1 cellular context compared by ENCODE assay signal in genomic region chr4:75514131-75514948, GRCh38.
TF ChIP-seq lines count a peak whose summit lies in the region.

TSS of gene RCHY1 (minus strand) at chr4:75514403. CDS start at chr4:75514286, 117 bp downstream.
TSS of gene THAP6 (plus strand) at chr4:75514473. CDS start at chr4:75515453, 980 bp downstream.

TF ChIP-seq in HepG2, 621 proteins besides CTCF, POLR2A, EP300 and RAD21 (continued from another document and continues in another):
- no peak for TF ChIP-seq DDIT3 (CRISPR knock-in tag; IDR thresholded peaks at IDR 0.05)
- TF ChIP-seq, protein P1, sequence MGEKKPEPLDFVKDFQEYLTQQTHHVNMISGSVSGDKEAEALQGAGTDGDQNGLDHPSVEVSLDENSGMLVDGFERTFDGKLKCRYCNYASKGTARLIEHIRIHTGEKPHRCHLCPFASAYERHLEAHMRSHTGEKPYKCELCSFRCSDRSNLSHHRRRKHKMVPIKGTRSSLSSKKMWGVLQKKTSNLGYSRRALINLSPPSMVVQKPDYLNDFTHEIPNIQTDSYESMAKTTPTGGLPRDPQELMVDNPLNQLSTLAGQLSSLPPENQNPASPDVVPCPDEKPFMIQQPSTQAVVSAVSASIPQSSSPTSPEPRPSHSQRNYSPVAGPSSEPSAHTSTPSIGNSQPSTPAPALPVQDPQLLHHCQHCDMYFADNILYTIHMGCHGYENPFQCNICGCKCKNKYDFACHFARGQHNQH (CRISPR knock-in tag; IDR thresholded peaks at IDR 0.05), result peak; percentile 80
- no peak for TF ChIP-seq ZNF382 (CRISPR knock-in tag; IDR thresholded peaks at IDR 0.05; ENCODE audit: borderline replicate concordance)
- peak; percentile 76 for TF ChIP-seq ZFY (CRISPR knock-in tag; IDR thresholded peaks at IDR 0.05)
- TF ChIP-seq ZNF383 (CRISPR knock-in tag; IDR thresholded peaks at IDR 0.05; ENCODE audit: borderline replicate concordance), result no peak
- 0 out of 2 replicates have a peak, but pooled peaks have one; percentile 80 for TF ChIP-seq MTF2 (CRISPR knock-in tag; IDR thresholded peaks at IDR 0.05; ENCODE audit: borderline replicate concordance)
- TF ChIP-seq SAP130 (CRISPR knock-in tag; IDR thresholded peaks at IDR 0.05; ENCODE audit: low read depth), result peak; percentile 97
- no peak for TF ChIP-seq ZNF253 (CRISPR knock-in tag; IDR thresholded peaks at IDR 0.05; ENCODE audit: borderline replicate concordance)
- no peak for TF ChIP-seq ZSCAN20 (CRISPR knock-in tag; IDR thresholded peaks at IDR 0.05; ENCODE audit: borderline replicate concordance)
- TF ChIP-seq RFX3 (CRISPR knock-in tag; IDR thresholded peaks at IDR 0.05), result 0 out of 2 replicates have a peak, but pooled peaks have one; percentile 0
- no peak for TF ChIP-seq FOXA1 (IDR thresholded peaks at IDR 0.05)
- TF ChIP-seq FOXA1 (CRISPR knock-in tag; IDR thresholded peaks at IDR 0.05), result peak; percentile 31
- no peak for TF ChIP-seq ZSCAN12 (CRISPR knock-in tag; IDR thresholded peaks at IDR 0.05)
- TF ChIP-seq DPF2 (CRISPR knock-in tag; IDR thresholded peaks at IDR 0.05; ENCODE audit: borderline replicate concordance, low read depth), result no peak
- no peak for TF ChIP-seq PRDM4 (CRISPR knock-in tag; IDR thresholded peaks at IDR 0.05; ENCODE audit: borderline replicate concordance)
- TF ChIP-seq HOXA7 (CRISPR knock-in tag; IDR thresholded peaks at IDR 0.05), result no peak
- TF ChIP-seq ZNF800 (CRISPR knock-in tag; IDR thresholded peaks at IDR 0.05), result 0 out of 2 replicates have a peak, but pooled peaks have one; percentile 42
- TF ChIP-seq KAT8 (CRISPR knock-in tag; IDR thresholded peaks at IDR 0.05), result peak; percentile 96
- peak; percentile 63 for TF ChIP-seq MED8 (CRISPR knock-in tag; IDR thresholded peaks at IDR 0.05; ENCODE audit: insufficient replicate concordance)
- TF ChIP-seq, protein P2, sequence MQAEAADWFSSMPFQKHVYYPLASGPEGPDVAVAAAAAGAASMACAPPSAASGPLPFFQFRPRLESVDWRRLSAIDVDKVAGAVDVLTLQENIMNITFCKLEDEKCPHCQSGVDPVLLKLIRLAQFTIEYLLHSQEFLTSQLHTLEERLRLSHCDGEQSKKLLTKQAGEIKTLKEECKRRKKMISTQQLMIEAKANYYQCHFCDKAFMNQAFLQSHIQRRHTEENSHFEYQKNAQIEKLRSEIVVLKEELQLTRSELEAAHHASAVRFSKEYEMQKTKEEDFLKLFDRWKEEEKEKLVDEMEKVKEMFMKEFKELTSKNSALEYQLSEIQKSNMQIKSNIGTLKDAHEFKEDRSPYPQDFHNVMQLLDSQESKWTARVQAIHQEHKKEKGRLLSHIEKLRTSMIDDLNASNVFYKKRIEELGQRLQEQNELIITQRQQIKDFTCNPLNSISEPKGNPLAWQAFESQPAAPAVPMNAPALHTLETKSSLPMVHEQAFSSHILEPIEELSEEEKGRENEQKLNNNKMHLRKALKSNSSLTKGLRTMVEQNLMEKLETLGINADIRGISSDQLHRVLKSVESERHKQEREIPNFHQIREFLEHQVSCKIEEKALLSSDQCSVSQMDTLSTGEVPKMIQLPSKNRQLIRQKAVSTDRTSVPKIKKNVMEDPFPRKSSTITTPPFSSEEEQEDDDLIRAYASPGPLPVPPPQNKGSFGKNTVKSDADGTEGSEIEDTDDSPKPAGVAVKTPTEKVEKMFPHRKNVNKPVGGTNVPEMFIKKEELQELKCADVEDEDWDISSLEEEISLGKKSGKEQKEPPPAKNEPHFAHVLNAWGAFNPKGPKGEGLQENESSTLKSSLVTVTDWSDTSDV (CRISPR knock-in tag; IDR thresholded peaks at IDR 0.05), result no peak
- peak; percentile 76; the same call in 1 of the 2 replicates for TF ChIP-seq IRF9 (CRISPR knock-in tag; IDR thresholded peaks at IDR 0.05; ENCODE audit: borderline replicate concordance)
- peak; percentile 66 for TF ChIP-seq XRCC5 (optimal IDR thresholded peaks at IDR 0.05; ENCODE audit: low read length)
- TF ChIP-seq ZNF747 (CRISPR knock-in tag; IDR thresholded peaks at IDR 0.05; ENCODE audit: borderline replicate concordance), result peak; percentile 64; the same call in 1 of the 2 replicates
- TF ChIP-seq ZNF562 (CRISPR knock-in tag; IDR thresholded peaks at IDR 0.05; ENCODE audit: borderline replicate concordance), result no peak
- peak; percentile 73 for TF ChIP-seq ZNF547 (CRISPR knock-in tag; IDR thresholded peaks at IDR 0.05)
- no peak for TF ChIP-seq NFAT5 (CRISPR knock-in tag; IDR thresholded peaks at IDR 0.05)
- TF ChIP-seq, protein P3, sequence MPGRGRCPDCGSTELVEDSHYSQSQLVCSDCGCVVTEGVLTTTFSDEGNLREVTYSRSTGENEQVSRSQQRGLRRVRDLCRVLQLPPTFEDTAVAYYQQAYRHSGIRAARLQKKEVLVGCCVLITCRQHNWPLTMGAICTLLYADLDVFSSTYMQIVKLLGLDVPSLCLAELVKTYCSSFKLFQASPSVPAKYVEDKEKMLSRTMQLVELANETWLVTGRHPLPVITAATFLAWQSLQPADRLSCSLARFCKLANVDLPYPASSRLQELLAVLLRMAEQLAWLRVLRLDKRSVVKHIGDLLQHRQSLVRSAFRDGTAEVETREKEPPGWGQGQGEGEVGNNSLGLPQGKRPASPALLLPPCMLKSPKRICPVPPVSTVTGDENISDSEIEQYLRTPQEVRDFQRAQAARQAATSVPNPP (CRISPR knock-in tag; IDR thresholded peaks at IDR 0.05), result no peak; the same call in 1 of the 2 replicates
- peak; percentile 62; the same call in 1 of the 2 replicates for TF ChIP-seq HES4 (CRISPR knock-in tag; IDR thresholded peaks at IDR 0.05; ENCODE audit: borderline replicate concordance)
- no peak; the same call in 1 of the 2 replicates for TF ChIP-seq ZMYM2 (CRISPR knock-in tag; IDR thresholded peaks at IDR 0.05)
- TF ChIP-seq, protein P4, sequence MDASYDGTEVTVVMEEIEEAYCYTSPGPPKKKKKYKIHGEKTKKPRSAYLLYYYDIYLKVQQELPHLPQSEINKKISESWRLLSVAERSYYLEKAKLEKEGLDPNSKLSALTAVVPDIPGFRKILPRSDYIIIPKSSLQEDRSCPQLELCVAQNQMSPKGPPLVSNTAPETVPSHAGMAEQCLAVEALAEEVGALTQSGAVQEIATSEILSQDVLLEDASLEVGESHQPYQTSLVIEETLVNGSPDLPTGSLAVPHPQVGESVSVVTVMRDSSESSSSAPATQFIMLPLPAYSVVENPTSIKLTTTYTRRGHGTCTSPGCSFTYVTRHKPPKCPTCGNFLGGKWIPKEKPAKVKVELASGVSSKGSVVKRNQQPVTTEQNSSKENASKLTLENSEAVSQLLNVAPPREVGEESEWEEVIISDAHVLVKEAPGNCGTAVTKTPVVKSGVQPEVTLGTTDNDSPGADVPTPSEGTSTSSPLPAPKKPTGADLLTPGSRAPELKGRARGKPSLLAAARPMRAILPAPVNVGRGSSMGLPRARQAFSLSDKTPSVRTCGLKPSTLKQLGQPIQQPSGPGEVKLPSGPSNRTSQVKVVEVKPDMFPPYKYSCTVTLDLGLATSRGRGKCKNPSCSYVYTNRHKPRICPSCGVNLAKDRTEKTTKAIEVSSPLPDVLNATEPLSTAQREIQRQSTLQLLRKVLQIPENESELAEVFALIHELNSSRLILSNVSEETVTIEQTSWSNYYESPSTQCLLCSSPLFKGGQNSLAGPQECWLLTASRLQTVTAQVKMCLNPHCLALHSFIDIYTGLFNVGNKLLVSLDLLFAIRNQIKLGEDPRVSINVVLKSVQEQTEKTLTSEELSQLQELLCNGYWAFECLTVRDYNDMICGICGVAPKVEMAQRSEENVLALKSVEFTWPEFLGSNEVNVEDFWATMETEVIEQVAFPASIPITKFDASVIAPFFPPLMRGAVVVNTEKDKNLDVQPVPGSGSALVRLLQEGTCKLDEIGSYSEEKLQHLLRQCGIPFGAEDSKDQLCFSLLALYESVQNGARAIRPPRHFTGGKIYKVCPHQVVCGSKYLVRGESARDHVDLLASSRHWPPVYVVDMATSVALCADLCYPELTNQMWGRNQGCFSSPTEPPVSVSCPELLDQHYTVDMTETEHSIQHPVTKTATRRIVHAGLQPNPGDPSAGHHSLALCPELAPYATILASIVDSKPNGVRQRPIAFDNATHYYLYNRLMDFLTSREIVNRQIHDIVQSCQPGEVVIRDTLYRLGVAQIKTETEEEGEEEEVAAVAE (CRISPR knock-in tag; IDR thresholded peaks at IDR 0.05; ENCODE audit: borderline replicate concordance), result peak; percentile 56; the same call in 1 of the 2 replicates
- no peak for TF ChIP-seq DNMT3B (CRISPR knock-in tag; conservative IDR thresholded peaks at IDR 0.05)
- TF ChIP-seq ARID2 (CRISPR knock-in tag; IDR thresholded peaks at IDR 0.05; ENCODE audit: borderline replicate concordance), result peak; percentile 87; the same call in 1 of the 2 replicates
- TF ChIP-seq ZNF776 (CRISPR knock-in tag; IDR thresholded peaks at IDR 0.05), result no peak
- peak; percentile 33; the same call in 1 of the 2 replicates for TF ChIP-seq ZNF232 (CRISPR knock-in tag; IDR thresholded peaks at IDR 0.05; ENCODE audit: borderline replicate concordance)
- TF ChIP-seq SOX6 (IDR thresholded peaks at IDR 0.05), result no peak
- peak; percentile 78 for TF ChIP-seq SOX6 (CRISPR knock-in tag; IDR thresholded peaks at IDR 0.05)
